In the genomic region with DNA sequence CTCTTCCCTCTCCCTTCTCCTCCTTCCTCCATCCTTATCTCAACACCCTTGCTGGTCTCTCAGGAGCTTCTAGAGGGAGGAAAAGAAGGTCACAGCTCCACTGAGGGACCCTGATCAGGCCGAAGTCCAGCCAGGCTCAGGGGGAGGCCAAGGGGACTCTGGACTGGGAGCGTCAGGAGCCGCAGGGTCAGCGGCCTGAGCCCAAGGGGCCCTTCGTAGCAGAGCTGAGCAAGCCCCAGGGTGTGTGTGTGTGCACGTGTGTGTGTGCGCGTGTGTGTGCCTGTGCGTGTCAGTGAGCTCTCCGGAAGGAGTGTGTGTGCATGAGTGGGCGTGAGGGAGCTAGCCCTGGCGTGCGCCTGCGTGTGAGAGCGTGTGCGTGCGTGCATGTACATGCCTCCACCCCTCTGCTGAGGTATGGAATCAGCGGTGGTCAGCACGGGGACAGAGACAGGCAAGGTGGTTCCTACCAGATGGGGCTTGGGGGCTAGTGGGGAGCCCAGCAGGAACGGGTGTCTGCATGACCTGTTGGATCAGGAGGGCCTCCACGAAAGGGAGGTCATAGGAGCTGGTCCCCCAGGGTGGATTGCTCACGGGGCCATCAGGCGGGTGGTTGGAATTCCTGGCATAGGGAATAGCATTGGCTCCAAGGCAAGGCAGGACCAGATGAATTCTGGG, we compare ENCODE assay signal across 1 cellular context.
TF ChIP-seq lines count a peak whose summit lies in the region.

No MANE protein-coding gene starts in this region.

TF ChIP-seq in H1, 55 proteins besides CTCF, POLR2A, EP300 and RAD21:
- no peak for TF ChIP-seq GABPA (IDR thresholded peaks at IDR 0.05; ENCODE audit: borderline replicate concordance, insufficient read depth, low read length)
- TF ChIP-seq SUZ12 (IDR thresholded peaks at IDR 0.05; ENCODE audit: low read length) = no peak
- no peak for TF ChIP-seq CEBPB (IDR thresholded peaks at IDR 0.05; ENCODE audit: low read depth, low read length)
- TF ChIP-seq SP4 (IDR thresholded peaks at IDR 0.05; ENCODE audit: low read length) = no peak
- TF ChIP-seq ZNF274 (IDR thresholded peaks at IDR 0.05; ENCODE audit: borderline replicate concordance, extremely low read depth, low read length) = no peak
- TF ChIP-seq KDM1A (IDR thresholded peaks at IDR 0.05; ENCODE audit: borderline replicate concordance, low read length) = no peak
- no peak for TF ChIP-seq CHD1 (IDR thresholded peaks at IDR 0.05; ENCODE audit: low read depth, low read length)
- TF ChIP-seq CBX5 (IDR thresholded peaks at IDR 0.05; ENCODE audit: low read depth, low read length) = no peak
- TF ChIP-seq SIRT6 (IDR thresholded peaks at IDR 0.05; ENCODE audit: low read length) = no peak
- TF ChIP-seq RFX5 (IDR thresholded peaks at IDR 0.05; ENCODE audit: borderline replicate concordance, low read depth, low read length) = no peak
- TF ChIP-seq RBBP5 (IDR thresholded peaks at IDR 0.05; ENCODE audit: borderline replicate concordance, low read depth, low read length) = no peak
- TF ChIP-seq NRF1 (IDR thresholded peaks at IDR 0.05; ENCODE audit: low read depth, low read length) = no peak
- TF ChIP-seq BRCA1 (IDR thresholded peaks at IDR 0.05; ENCODE audit: low read depth, low read length) = no peak
- TF ChIP-seq SP1 (IDR thresholded peaks at IDR 0.05; ENCODE audit: low read depth, low read length) = no peak
- TF ChIP-seq, protein P1, sequence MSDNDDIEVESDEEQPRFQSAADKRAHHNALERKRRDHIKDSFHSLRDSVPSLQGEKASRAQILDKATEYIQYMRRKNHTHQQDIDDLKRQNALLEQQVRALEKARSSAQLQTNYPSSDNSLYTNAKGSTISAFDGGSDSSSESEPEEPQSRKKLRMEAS (IDR thresholded peaks at IDR 0.05) = no peak
- TF ChIP-seq NANOG (IDR thresholded peaks at IDR 0.05; ENCODE audit: insufficient read depth, low read depth, low read length, poor library complexity, severe bottlenecking) = no peak
